12 cellular contexts compared by ENCODE assay signal in the genomic region with DNA sequence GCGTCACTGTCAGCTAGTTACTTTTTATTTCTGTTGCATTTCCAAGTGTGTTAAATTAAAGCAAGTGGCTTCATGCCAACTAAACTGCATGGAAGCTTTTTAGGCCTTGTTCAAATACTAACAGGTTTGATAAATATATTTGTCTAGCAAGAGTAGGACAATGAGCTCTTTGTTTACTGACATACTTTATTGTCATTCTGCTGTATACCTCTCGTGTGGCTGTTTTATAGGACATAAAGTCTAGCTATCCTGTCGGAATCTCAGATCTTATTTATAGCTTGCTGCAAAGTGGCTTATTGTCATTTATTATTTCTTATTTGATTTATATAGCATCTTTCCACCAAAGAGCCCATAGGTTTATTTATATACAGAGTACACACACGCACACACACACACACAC.
"Had no signal": no experiment of that assay in that cellular context is flagged by ENCODE, and none has a peak within 500 bp of the region (broad histone marks: within the 10 kb centered on the region; RNA-seq: fewer than 3 reads in every experiment).

No MANE protein-coding gene starts in this region.

- DNase-seq: activated CD4-positive, alpha-beta T cell treated with anti-CD3 and anti-CD28 coated beads for 36 hours; activated naive CD4-positive, alpha-beta T cell; immature natural killer cell; naive thymus-derived CD8-positive, alpha-beta T cell; retina; stimulated activated CD4-positive, alpha-beta T cell treated with anti-CD3 and anti-CD28 coated beads, Interleukin-4, amount 100 ng/mL, for 1 hour; stimulated activated CD8-positive, alpha-beta memory T cell treated with anti-CD3 and anti-CD28 coated beads, Interleukin-4, amount 100 ng/mL, for 48 hours; WERI-Rb-1 had no signal

- ATAC-seq: activated CD4-positive, alpha-beta T cell treated with anti-CD3 and anti-CD28 coated beads for 36 hours; naive thymus-derived CD8-positive, alpha-beta T cell had no signal

- H3K4me3 ChIP-seq: cardiac muscle cell, esophagus muscularis mucosa, lung, thoracic aorta had no signal
